ENCODE assay signal across 18 cellular contexts in genomic region chr17:32356378-32356743, GRCh38. TPM values are rescaled to one million over a fixed set of nuclear protein-coding genes. Genes with fewer than 3 reads are reported as not detected.
DNase-seq lines count a peak whose midpoint lies in the region; ATAC-seq, FAIRE-seq and TF ChIP-seq lines count a peak whose summit lies in the region.
"Had no signal": no experiment of that assay in that cellular context is flagged by ENCODE, and none has a peak within 500 bp of the region (broad histone marks: within the 10 kb centered on the region; RNA-seq: fewer than 3 reads in every experiment).

No MANE protein-coding gene starts in this region.

- no peak overlapping the region for H3K9ac ChIP-seq in astrocyte (ENCODE audit: low read length)
- H3K9ac ChIP-seq: BLaER1 had no signal

- H3K27ac ChIP-seq in HEK293 (ENCODE audit: extremely low read depth, low read depth, low read length) (no peak overlapping the region), astrocyte (ENCODE audit: low read depth, low read length) (no peak overlapping the region), left lung (no peak overlapping the region)
- H3K27ac ChIP-seq: BLaER1 had no signal

- H3K9me3 ChIP-seq in HEK293 (ENCODE audit: control insufficient read depth, insufficient read depth, low read depth, low read length) (no peaks in the 10 kb centered on the region), astrocyte (ENCODE audit: insufficient read depth, low read depth, low read length) (no peaks in the 10 kb centered on the region), left lung (no peaks in the 10 kb centered on the region)
- H3K9me3 ChIP-seq: BLaER1 had no signal

- CTCF ChIA-PET in activated CD4-positive, alpha-beta T cell treated with anti-CD3 and anti-CD28 coated beads for 36 hours (lab: Charles Lee) = interaction anchor here (1.0 kb wide), 1 partner anchor 88 kb away, joined by 4 read pairs; the partner anchor contains the start of gene PSMD11
- CTCF ChIA-PET in HEK293 (lab: Yijun Ruan, JAX) = interaction anchor here (1.4 kb wide), 1 partner anchor 87 kb away, joined by 3 read pairs; no protein-coding TSS in a partner anchor

- peaks cover 72% of the 10 kb centered on the region for H3K36me3 Mint-ChIP-seq in activated CD4-positive, alpha-beta T cell treated with anti-CD3 and anti-CD28 coated beads for 36 hours (ENCODE audit: low read depth)
- peaks cover 10% of the 10 kb centered on the region for H3K36me3 Mint-ChIP-seq in astrocyte (ENCODE audit: low read depth, unreplicated experiment)
- H3K36me3 Mint-ChIP-seq in naive thymus-derived CD8-positive, alpha-beta T cell = peaks cover 0 to 92% (median 28%) of the 10 kb centered on the region in 3 donors

- no peak overlapping the region for H2AFZ ChIP-seq in astrocyte (ENCODE audit: low read depth, low read length)

- peaks cover 98% of the 10 kb centered on the region for H3K79me2 ChIP-seq in astrocyte (ENCODE audit: insufficient read depth, low read length)

- peak overlapping the region; percentile 53 for H3K4me2 ChIP-seq in astrocyte (ENCODE audit: low read length)

- ATAC-seq in activated CD4-positive, alpha-beta T cell treated with anti-CD3 and anti-CD28 coated beads for 36 hours = no peak
- no peak for ATAC-seq in naive thymus-derived CD8-positive, alpha-beta T cell
- no peak for ATAC-seq in GM18517 (IDR thresholded peaks at IDR 0.05; ENCODE audit: unreplicated experiment)
- ATAC-seq in left lung = no peak

- no peaks in the 10 kb centered on the region for H3K27me3 Mint-ChIP-seq in activated CD4-positive, alpha-beta T cell treated with anti-CD3 and anti-CD28 coated beads for 36 hours
- H3K27me3 Mint-ChIP-seq in astrocyte (ENCODE audit: low read depth, unreplicated experiment) = no peaks in the 10 kb centered on the region
- H3K27me3 Mint-ChIP-seq in naive thymus-derived CD8-positive, alpha-beta T cell = no peaks in the 10 kb centered on the region
- H3K27me3 Mint-ChIP-seq: activated CD4-positive, alpha-beta memory T cell treated with anti-CD3 and anti-CD28 coated beads for 36 hours; memory B cell had no signal

- no peaks in the 10 kb centered on the region for H3K9me3 Mint-ChIP-seq in activated CD4-positive, alpha-beta T cell treated with anti-CD3 and anti-CD28 coated beads for 36 hours (ENCODE audit: low read depth)
- H3K9me3 Mint-ChIP-seq in astrocyte (ENCODE audit: unreplicated experiment) = no peaks in the 10 kb centered on the region
- H3K9me3 Mint-ChIP-seq in naive thymus-derived CD8-positive, alpha-beta T cell = no peaks in the 10 kb centered on the region
- H3K9me3 Mint-ChIP-seq: activated CD4-positive, alpha-beta memory T cell treated with anti-CD3 and anti-CD28 coated beads for 36 hours; memory B cell had no signal

- peak overlapping the region; percentile 34 for H3K27ac Mint-ChIP-seq in activated CD4-positive, alpha-beta T cell treated with anti-CD3 and anti-CD28 coated beads for 36 hours
- no peak overlapping the region for H3K27ac Mint-ChIP-seq in astrocyte (ENCODE audit: unreplicated experiment)
- peak overlapping the region in 6 of 10 donors; percentile 3 to 54 (median 21) for H3K27ac Mint-ChIP-seq in naive thymus-derived CD8-positive, alpha-beta T cell

- H3K27me3 ChIP-seq in astrocyte (ENCODE audit: insufficient read depth, low read length) (no peaks in the 10 kb centered on the region), left lung (no peaks in the 10 kb centered on the region)
- H3K27me3 ChIP-seq: BLaER1 had no signal

- POLR2A ChIA-PET in activated CD4-positive, alpha-beta T cell treated with anti-CD3 and anti-CD28 coated beads for 36 hours (lab: Charles Lee) = no interaction called here
- POLR2A ChIA-PET in HEK293 (lab: Yijun Ruan, JAX) = no interaction called here
- POLR2A ChIA-PET in naive thymus-derived CD8-positive, alpha-beta T cell (lab: Charles Lee) = no interaction called here

- H4K20me1 ChIP-seq in astrocyte (ENCODE audit: insufficient read depth, low read length) = peaks cover 94% of the 10 kb centered on the region

- H3K4me1 Mint-ChIP-seq in activated CD4-positive, alpha-beta T cell treated with anti-CD3 and anti-CD28 coated beads for 36 hours = peaks cover 56% of the 10 kb centered on the region
- H3K4me1 Mint-ChIP-seq in astrocyte (ENCODE audit: low read depth, unreplicated experiment) = peaks cover 17% of the 10 kb centered on the region
- peaks cover 20 to 78% (median 59%) of the 10 kb centered on the region in 4 donors for H3K4me1 Mint-ChIP-seq in naive thymus-derived CD8-positive, alpha-beta T cell

- intact Hi-C loops in activated CD4-positive, alpha-beta T cell treated with anti-CD3 and anti-CD28 coated beads for 36 hours (cut with DNase I, micrococcal nuclease) = no loop called here
- intact Hi-C loops in left lung (cut with DNase I) = no loop called here

- FAIRE-seq in astrocyte (lab: Jason Lieb, UNC) = no peak
- FAIRE-seq: H1 had no signal

- H3K4me3 ChIP-seq in HEK293 (ENCODE audit: low read depth, low read length) (no peak overlapping the region), astrocyte (ENCODE audit: insufficient read depth, low read depth, low read length) (no peak overlapping the region), left lung (no peak overlapping the region)
- H3K4me3 ChIP-seq: BLaER1 had no signal

- H3K36me3 ChIP-seq in HEK293 (ENCODE audit: control insufficient read depth in 2 of 2, insufficient read depth in 1 of 2, low read length in 2 of 2) (peaks cover 93 to 94% of the 10 kb centered on the region in 2 experiments), astrocyte (ENCODE audit: insufficient read depth, low read length) (peaks cover 61% of the 10 kb centered on the region), left lung (peaks cover 5 to 93% of the 10 kb centered on the region in 2 donors)

- no peak for TF ChIP-seq CTCF in HEK293 (tag by site-specific recombination; IDR thresholded peaks at IDR 0.05)
- no peak for TF ChIP-seq CTCF in astrocyte (IDR thresholded peaks at IDR 0.05; ENCODE audit: insufficient read depth, low read depth, low read length)
- TF ChIP-seq CTCF in left lung (IDR thresholded peaks at IDR 0.05) = no peak

- peaks cover 26% of the 10 kb centered on the region for H3K4me1 ChIP-seq in HEK293 (ENCODE audit: control insufficient read depth, insufficient read depth, low read length)
- peaks cover 17% of the 10 kb centered on the region for H3K4me1 ChIP-seq in astrocyte (ENCODE audit: insufficient read depth, low read length)
- H3K4me1 ChIP-seq in left lung = peaks cover 42 to 74% of the 10 kb centered on the region in 2 donors

- no peak for DNase-seq in activated CD4-positive, alpha-beta T cell treated with anti-CD3 and anti-CD28 coated beads for 36 hours
- DNase-seq in activated CD4-positive, alpha-beta T cell treated with anti-CD3 and anti-CD28 coated beads, Interleukin-2, amount 50 U/mL, for 48 hours = no peak
- DNase-seq in astrocyte (ENCODE audit: low read depth) (no peak), left lung (no peak), cerebellum (ENCODE audit: low spot score) (no peak)
- DNase-seq in naive thymus-derived CD8-positive, alpha-beta T cell = no peak
- DNase-seq: 8988T; activated CD4-positive, alpha-beta memory T cell treated with anti-CD3 and anti-CD28 coated beads for 36 hours; amniotic stem cell; islet precursor cell; NCI-H1930; NCI-H446; RPMI8226 had no signal

- no peak overlapping the region for H3K4me3 Mint-ChIP-seq in activated CD4-positive, alpha-beta T cell treated with anti-CD3 and anti-CD28 coated beads for 36 hours
- no peak overlapping the region for H3K4me3 Mint-ChIP-seq in astrocyte (ENCODE audit: unreplicated experiment)
- peak overlapping the region in 9 of 10 donors; percentile 31 to 91 (median 74) for H3K4me3 Mint-ChIP-seq in naive thymus-derived CD8-positive, alpha-beta T cell

TF ChIP-seq in HEK293, 187 proteins besides CTCF, POLR2A, EP300 and RAD21:
- TF ChIP-seq ZNF664 (tag by site-specific recombination; IDR thresholded peaks at IDR 0.05) (peak; percentile 96), ZNF776 (tag by site-specific recombination; IDR thresholded peaks at IDR 0.05; ENCODE audit: borderline replicate concordance) (no peak)

RNA-seq across cellular contexts. Expression of gene ZNF207, which starts 6.4 kb away (rescaled TPM):
- total RNA-seq in activated CD4-positive, alpha-beta T cell treated with anti-CD3 and anti-CD28 coated beads for 36 hours = 100 to 1,000 TPM; 197 to 231 TPM
- total RNA-seq in astrocyte (148 and 168 TPM in 2 replicates), left lung (100 to 1,000 TPM; 130 to 166 TPM), cerebellum (221 TPM)
- total RNA-seq in naive thymus-derived CD8-positive, alpha-beta T cell = 100 to 1,000 TPM; 285 to 287 TPM
- 100 to 1,000 TPM; 120 to 137 (median 127) TPM for polyA plus RNA-seq in naive thymus-derived CD8-positive, alpha-beta T cell

RNA-seq across cellular contexts. Expression of gene C17orf75, which starts 14.4 kb away (rescaled TPM):
- total RNA-seq in activated CD4-positive, alpha-beta T cell treated with anti-CD3 and anti-CD28 coated beads for 36 hours = 10 to 100 TPM; 21.9 to 34.0 TPM
- total RNA-seq in astrocyte = 15.3 and 16.2 TPM in 2 replicates
- total RNA-seq in naive thymus-derived CD8-positive, alpha-beta T cell = 10 to 100 TPM; 25.6 to 28.0 TPM
- polyA plus RNA-seq in naive thymus-derived CD8-positive, alpha-beta T cell = 10 to 100 TPM in 1 of 3 donors, 1 to 10 TPM in 2; 8.4 to 12.3 (median 9.8) TPM
- total RNA-seq in left lung = 10 to 100 TPM; 14.0 to 14.3 TPM
- 32.9 TPM for total RNA-seq in cerebellum

Comparison
In these comparisons a context has a peak if more than half of its experiments do, and no peak if none do; other contexts are left out.
1. H3K4me3 Mint-ChIP-seq: peak in naive thymus-derived CD8-positive, alpha-beta T cell (9 of 10); none in activated CD4-positive, alpha-beta T cell treated with anti-CD3 and anti-CD28 coated beads for 36 hours (single experiment) and astrocyte (single experiment).